ENCODE assay signal across 12 cellular contexts in genomic region chr12:10497602-10498001, GRCh38. TPM values are rescaled to one million over a fixed set of nuclear protein-coding genes. Genes with fewer than 3 reads are reported as not detected.
DNase-seq lines count a peak whose midpoint lies in the region; ATAC-seq lines count a peak whose summit lies in the region.
"Had no signal": no experiment of that assay in that cellular context is flagged by ENCODE, and none has a peak within 500 bp of the region (broad histone marks: within the 10 kb centered on the region; RNA-seq: fewer than 3 reads in every experiment).

No MANE protein-coding gene starts in this region.

- DNase-seq in MG63 (peak; percentile 5), brain pericyte (ENCODE audit: low read depth, low spot score) (peak; percentile 10), NCI-H1417 (lab: John Stamatoyannopoulos, UW) (no peak), foreskin melanocyte (no peak)
- DNase-seq in activated CD8-positive, alpha-beta memory T cell treated with anti-CD3 and anti-CD28 coated beads for 48 hours (ENCODE audit: low read depth in 2 of 3, low spot score in 2 of 3) = peak in 2 of 3 experiments; percentile 44 to 55
- peak; percentile 75 to 76 for DNase-seq in stimulated activated CD8-positive, alpha-beta memory T cell treated with anti-CD3 and anti-CD28 coated beads, Interleukin-15, amount 100 ng/mL, for 48 hours (ENCODE audit: low read depth in 2 of 2)
- DNase-seq: erythroblast, sigmoid colon, tibial artery had no signal

- H3K36me3 ChIP-seq in MG63 = no peaks in the 10 kb centered on the region
- H3K36me3 ChIP-seq: sigmoid colon, tibial artery had no signal

- no peak overlapping the region for H3K4me3 ChIP-seq in MG63
- H3K4me3 ChIP-seq: sigmoid colon, tibial artery had no signal

- ATAC-seq in GM19455 (IDR thresholded peaks at IDR 0.05; ENCODE audit: unreplicated experiment) (no peak), HG02642 (IDR thresholded peaks at IDR 0.05; ENCODE audit: poor library complexity, unreplicated experiment) (no peak)
- ATAC-seq: HCT116 had no signal

- H3K9me3 ChIP-seq in MG63 = peaks cover 4% of the 10 kb centered on the region
- H3K9me3 ChIP-seq: sigmoid colon, tibial artery had no signal

- no peaks in the 10 kb centered on the region for H3K27me3 ChIP-seq in MG63
- H3K27me3 ChIP-seq: sigmoid colon, tibial artery had no signal

RNA-seq across cellular contexts. Expression of gene EIF2S3B, which starts 8.1 kb away (rescaled TPM):
- 1.8 and 4.8 TPM in 2 replicates for total RNA-seq in MG63 (2014; rRNA removed; shearing (Covaris generic); ENCODE audit: low replicate concordance)

RNA-seq across cellular contexts. Expression of gene KLRC1, which starts 44.4 kb away (rescaled TPM):
- not detected in 2 replicates for total RNA-seq in MG63 (2014; rRNA removed; shearing (Covaris generic); ENCODE audit: low replicate concordance)
- total RNA-seq: sigmoid colon had no signal

Comparison
In these comparisons a context has a peak if more than half of its experiments do, and no peak if none do; other contexts are left out.
1. DNase-seq: peak in MG63 (single experiment), activated CD8-positive, alpha-beta memory T cell treated with anti-CD3 and anti-CD28 coated beads for 48 hours (2 of 3), brain pericyte (single experiment) and stimulated activated CD8-positive, alpha-beta memory T cell treated with anti-CD3 and anti-CD28 coated beads, Interleukin-15, amount 100 ng/mL, for 48 hours (2 of 2); none in NCI-H1417 (0 of 3) and foreskin melanocyte (single experiment).